In the genomic region with DNA sequence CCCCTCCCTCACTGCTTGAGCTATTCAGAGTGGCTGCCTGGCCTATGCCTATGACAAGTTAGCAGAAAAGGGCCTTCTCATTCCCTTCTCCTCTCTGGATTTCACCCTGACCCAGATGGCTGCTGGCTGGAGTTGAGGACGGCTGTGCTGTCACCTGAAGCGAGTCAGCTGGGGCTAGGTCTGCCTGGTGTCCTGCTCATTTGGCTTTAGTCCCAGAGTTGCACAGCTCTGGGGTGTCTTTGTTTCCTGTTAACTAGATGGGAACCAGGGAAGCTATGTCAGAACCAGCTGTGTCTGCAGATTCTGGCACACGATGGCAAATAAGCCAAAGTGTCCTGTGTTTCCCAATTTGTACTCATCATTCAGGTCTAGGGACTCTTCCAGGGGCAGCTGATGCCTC, we compare ENCODE assay signal across 1 cellular context.
TF ChIP-seq lines count a peak whose summit lies in the region.

No MANE protein-coding gene starts in this region.

TF ChIP-seq in SK-N-SH treated with all-trans-retinoic acid at 6 μM for 48 hours, 23 proteins besides CTCF, POLR2A, EP300 and RAD21 (continued from another document):
- TF ChIP-seq, protein P1, sequence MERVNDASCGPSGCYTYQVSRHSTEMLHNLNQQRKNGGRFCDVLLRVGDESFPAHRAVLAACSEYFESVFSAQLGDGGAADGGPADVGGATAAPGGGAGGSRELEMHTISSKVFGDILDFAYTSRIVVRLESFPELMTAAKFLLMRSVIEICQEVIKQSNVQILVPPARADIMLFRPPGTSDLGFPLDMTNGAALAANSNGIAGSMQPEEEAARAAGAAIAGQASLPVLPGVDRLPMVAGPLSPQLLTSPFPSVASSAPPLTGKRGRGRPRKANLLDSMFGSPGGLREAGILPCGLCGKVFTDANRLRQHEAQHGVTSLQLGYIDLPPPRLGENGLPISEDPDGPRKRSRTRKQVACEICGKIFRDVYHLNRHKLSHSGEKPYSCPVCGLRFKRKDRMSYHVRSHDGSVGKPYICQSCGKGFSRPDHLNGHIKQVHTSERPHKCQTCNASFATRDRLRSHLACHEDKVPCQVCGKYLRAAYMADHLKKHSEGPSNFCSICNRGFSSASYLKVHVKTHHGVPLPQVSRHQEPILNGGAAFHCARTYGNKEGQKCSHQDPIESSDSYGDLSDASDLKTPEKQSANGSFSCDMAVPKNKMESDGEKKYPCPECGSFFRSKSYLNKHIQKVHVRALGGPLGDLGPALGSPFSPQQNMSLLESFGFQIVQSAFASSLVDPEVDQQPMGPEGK (CRISPR knock-in tag; IDR thresholded peaks at IDR 0.05; ENCODE audit: borderline replicate concordance), result no peak
- TF ChIP-seq GLIS3 (CRISPR knock-in tag; IDR thresholded peaks at IDR 0.05), result no peak
- no peak for TF ChIP-seq TOX (CRISPR knock-in tag; IDR thresholded peaks at IDR 0.05; ENCODE audit: borderline replicate concordance)
- TF ChIP-seq ISL1 (CRISPR knock-in tag; IDR thresholded peaks at IDR 0.05), result no peak
- TF ChIP-seq, protein P2, sequence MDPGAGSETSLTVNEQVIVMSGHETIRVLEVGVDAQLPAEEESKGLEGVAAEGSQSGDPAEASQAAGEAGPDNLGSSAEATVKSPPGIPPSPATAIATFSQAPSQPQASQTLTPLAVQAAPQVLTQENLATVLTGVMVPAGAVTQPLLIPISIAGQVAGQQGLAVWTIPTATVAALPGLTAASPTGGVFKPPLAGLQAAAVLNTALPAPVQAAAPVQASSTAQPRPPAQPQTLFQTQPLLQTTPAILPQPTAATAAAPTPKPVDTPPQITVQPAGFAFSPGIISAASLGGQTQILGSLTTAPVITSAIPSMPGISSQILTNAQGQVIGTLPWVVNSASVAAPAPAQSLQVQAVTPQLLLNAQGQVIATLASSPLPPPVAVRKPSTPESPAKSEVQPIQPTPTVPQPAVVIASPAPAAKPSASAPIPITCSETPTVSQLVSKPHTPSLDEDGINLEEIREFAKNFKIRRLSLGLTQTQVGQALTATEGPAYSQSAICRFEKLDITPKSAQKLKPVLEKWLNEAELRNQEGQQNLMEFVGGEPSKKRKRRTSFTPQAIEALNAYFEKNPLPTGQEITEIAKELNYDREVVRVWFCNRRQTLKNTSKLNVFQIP (CRISPR knock-in tag; IDR thresholded peaks at IDR 0.05; ENCODE audit: borderline replicate concordance, low read depth), result no peak
